ENCODE assay signal across 24 cellular contexts in the genomic region with DNA sequence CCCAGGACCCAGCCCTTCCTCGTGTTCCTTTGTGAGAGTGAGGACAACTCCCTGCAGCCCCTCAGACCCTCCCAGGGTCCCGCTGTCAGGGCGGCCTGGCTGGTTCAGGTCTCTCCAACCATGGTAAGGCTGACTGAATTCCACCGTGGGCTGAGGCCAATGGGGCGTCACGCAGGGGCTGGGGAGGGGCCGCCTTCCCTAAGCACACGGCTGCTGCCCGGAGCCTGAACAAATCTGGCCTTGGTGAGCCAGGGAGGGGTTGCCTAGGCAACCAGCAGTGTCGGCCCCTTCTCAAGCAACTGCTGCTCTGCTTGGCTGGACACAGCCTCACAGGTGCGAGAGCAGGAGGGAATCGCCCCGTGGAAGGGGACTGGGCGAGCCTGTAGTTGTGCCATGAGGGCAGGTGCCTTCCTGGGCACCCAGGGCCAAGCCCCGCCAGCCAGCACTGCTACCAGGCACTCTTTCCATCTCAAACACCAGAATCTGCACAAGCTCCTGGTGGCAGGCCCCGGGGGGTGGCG. TPM values are rescaled to one million over a fixed set of nuclear protein-coding genes. Genes with fewer than 3 reads are reported as not detected.
A peak's percentile ranks its signal among the peaks of the same experiment; 100 is the strongest.
DNase-seq lines count a peak whose midpoint lies in the region; ATAC-seq, FAIRE-seq and TF ChIP-seq lines count a peak whose summit lies in the region.
"Had no signal": no experiment of that assay in that cellular context is flagged by ENCODE, and none has a peak within 500 bp of the region (broad histone marks: within the 10 kb centered on the region; RNA-seq: fewer than 3 reads in every experiment).

No MANE protein-coding gene starts in this region.

- no peak for TF ChIP-seq EP300 in A549 (IDR thresholded peaks at IDR 0.05)

- peaks cover 5% of the 10 kb centered on the region; the same call in 2 of the 3 replicates for H3K9me3 ChIP-seq in A549
- H3K9me3 ChIP-seq: prostate gland had no signal

- H3K27ac Mint-ChIP-seq in neural crest cell (ENCODE audit: unreplicated experiment): no peak overlapping the region
- H3K27ac Mint-ChIP-seq in stimulated activated naive CD8-positive, alpha-beta T cell treated with anti-CD3 and anti-CD28 coated beads, Interleukin-15, amount 100 ng/mL, for 72 hours: no peak overlapping the region
- H3K27ac Mint-ChIP-seq: activated CD4-positive, alpha-beta memory T cell treated with anti-CD3 and anti-CD28 coated beads, Interleukin-2, amount 10 ng/mL, durations not matched to agents 7 days and 5 days; naive thymus-derived CD8-positive, alpha-beta T cell; stimulated activated naive B cell treated with anti-CD40 and anti-IgM and Interleukin-4, amounts not matched to agents 10 μg/mL and 1 μg/mL and 100 μg/mL, for 72 hours had no signal

- H3K4me3 Mint-ChIP-seq in neural crest cell: no peak overlapping the region
- no peak overlapping the region for H3K4me3 Mint-ChIP-seq in stimulated activated naive CD8-positive, alpha-beta T cell treated with anti-CD3 and anti-CD28 coated beads, Interleukin-15, amount 100 ng/mL, for 72 hours
- H3K4me3 Mint-ChIP-seq: activated CD4-positive, alpha-beta memory T cell treated with anti-CD3 and anti-CD28 coated beads, Interleukin-2, amount 10 ng/mL, durations not matched to agents 7 days and 5 days; naive thymus-derived CD8-positive, alpha-beta T cell; stimulated activated naive B cell treated with anti-CD40 and anti-IgM and Interleukin-4, amounts not matched to agents 10 μg/mL and 1 μg/mL and 100 μg/mL, for 72 hours had no signal

- peaks cover 5% of the 10 kb centered on the region for H3K4me1 Mint-ChIP-seq in neural crest cell
- no peaks in the 10 kb centered on the region for H3K4me1 Mint-ChIP-seq in stimulated activated naive CD8-positive, alpha-beta T cell treated with anti-CD3 and anti-CD28 coated beads, Interleukin-15, amount 100 ng/mL, for 72 hours
- H3K4me1 Mint-ChIP-seq: activated CD4-positive, alpha-beta memory T cell treated with anti-CD3 and anti-CD28 coated beads, Interleukin-2, amount 10 ng/mL, durations not matched to agents 7 days and 5 days had no signal

- H3K4me3 ChIP-seq in A549: no peak overlapping the region
- H3K4me3 ChIP-seq: breast epithelium, prostate gland, thoracic aorta had no signal

- TF ChIP-seq CTCF in A549 (IDR thresholded peaks at IDR 0.05) (no peak), neural crest cell (conservative IDR thresholded peaks at IDR 0.05) (no peak)

- FAIRE-seq in A549 (lab: Jason Lieb, UNC): no peak
- FAIRE-seq: endothelial cell of umbilical vein, HTR-8/SVneo, small intestine had no signal

- no peak for TF ChIP-seq RAD21 in A549 (conservative IDR thresholded peaks at IDR 0.05 in 1 of 2, IDR thresholded peaks at IDR 0.05 in 1 of 2)

- ATAC-seq in A549 (peak; percentile 31 to 37; a peak in 4 of 6 replicates), HG02798 (IDR thresholded peaks at IDR 0.05; ENCODE audit: poor library complexity, unreplicated experiment) (no peak), GM19397 (IDR thresholded peaks at IDR 0.05; ENCODE audit: unreplicated experiment) (no peak)
- ATAC-seq in stimulated activated naive CD8-positive, alpha-beta T cell treated with anti-CD3 and anti-CD28 coated beads, Interleukin-15, amount 100 ng/mL, for 72 hours: no peak
- ATAC-seq: left colon; naive thymus-derived CD8-positive, alpha-beta T cell; stimulated activated naive B cell treated with anti-CD40 and anti-IgM and Interleukin-4, amounts not matched to agents 10 μg/mL and 1 μg/mL and 100 μg/mL, for 72 hours had no signal

- H3K27ac ChIP-seq in A549: no peak overlapping the region
- H3K27ac ChIP-seq: breast epithelium, prostate gland, thoracic aorta had no signal

- DNase-seq in A549 (ENCODE audit: low read depth in 1 of 2, low spot score in 1 of 2) (no peak), DMS79 (lab: John Stamatoyannopoulos, UW) (peak; percentile 80), cerebellar cortex (ENCODE audit: low spot score) (peak; percentile 92), neural crest cell (ENCODE audit: low read depth, low spot score) (peak; percentile 42)
- DNase-seq in stimulated activated CD8-positive, alpha-beta memory T cell treated with anti-CD3 and anti-CD28 coated beads, Interleukin-4, amount 100 ng/mL, for 48 hours: no peak
- DNase-seq in stimulated activated naive CD8-positive, alpha-beta T cell treated with anti-CD3 and anti-CD28 coated beads, Interleukin-15, amount 100 ng/mL, for 72 hours: no peak
- DNase-seq: activated CD4-positive, alpha-beta memory T cell treated with anti-CD3 and anti-CD28 coated beads, Interleukin-2, amount 10 ng/mL, durations not matched to agents 7 days and 5 days; activated gamma-delta T cell treated with Interleukin-2 at 50 U/mL for 16 hours; dermis blood vessel endothelial cell; left colon; MV-4-11; NCI-H1930; small intestine; stimulated activated naive B cell treated with anti-CD40 and anti-IgM and Interleukin-4, amounts not matched to agents 10 μg/mL and 1 μg/mL and 100 μg/mL, for 72 hours; T-helper 9 cell had no signal

- peaks cover 45% of the 10 kb centered on the region for H3K27me3 Mint-ChIP-seq in neural crest cell (ENCODE audit: low read depth)
- H3K27me3 Mint-ChIP-seq in stimulated activated naive CD8-positive, alpha-beta T cell treated with anti-CD3 and anti-CD28 coated beads, Interleukin-15, amount 100 ng/mL, for 72 hours: peaks cover 38% of the 10 kb centered on the region

- 67% methylated on average over 16 of the region's 17 CpGs for whole genome bisulfite sequencing in A549 (ENCODE audit: missing lambda C conversion rate)

- CTCF ChIA-PET in A549 (lab: Yijun Ruan, JAX): no interaction called here

- no peak for TF ChIP-seq POLR2A in A549 (IDR thresholded peaks at IDR 0.05; ENCODE audit: low read length)

- H3K4me1 ChIP-seq in A549: no peaks in the 10 kb centered on the region
- H3K4me1 ChIP-seq: breast epithelium, prostate gland had no signal

- H3K9me3 Mint-ChIP-seq in neural crest cell: no peaks in the 10 kb centered on the region
- no peaks in the 10 kb centered on the region for H3K9me3 Mint-ChIP-seq in stimulated activated naive CD8-positive, alpha-beta T cell treated with anti-CD3 and anti-CD28 coated beads, Interleukin-15, amount 100 ng/mL, for 72 hours

- no peaks in the 10 kb centered on the region for H3K36me3 Mint-ChIP-seq in neural crest cell (ENCODE audit: low read depth)
- H3K36me3 Mint-ChIP-seq: naive thymus-derived CD8-positive, alpha-beta T cell; stimulated activated naive B cell treated with anti-CD40 and anti-IgM and Interleukin-4, amounts not matched to agents 10 μg/mL and 1 μg/mL and 100 μg/mL, for 72 hours had no signal

- POLR2A ChIA-PET in A549 (lab: Yijun Ruan, JAX): no interaction called here

- H3K4me2 ChIP-seq in A549: no peak overlapping the region

TF ChIP-seq in A549, 52 proteins besides CTCF, POLR2A, EP300 and RAD21:
- no peak for TF ChIP-seq KDM1A (IDR thresholded peaks at IDR 0.05; ENCODE audit: low read depth)

RNA-seq across cellular contexts. Expression of a gene that starts 37.0 kb away (rescaled TPM):
- polyA plus RNA-seq in A549 (2011; rRNA removed) (0.25 and 0.66 TPM in 2 replicates), A549 (2017; fragmentation: RNase III; extraction: RNeasy Plus Mini Kit Qiagen cat#74134 plus additional on column Dnase treatment) (1.8 to 2.8 TPM (median 2.1 TPM) in 3 replicates)
- polyA plus RNA-seq in A549 (2012; cell fraction: cytosol; rRNA removed): 0.52 and 0.78 TPM in 2 replicates
- 1.3 and 1.8 TPM in 2 replicates for polyA plus RNA-seq in A549 (2012; cell fraction: nucleus; rRNA removed)
- polyA minus RNA-seq in A549 (2011; rRNA and poly(A)+ RNA removed): 0.62 and 1.8 TPM in 2 replicates
- total RNA-seq in neural crest cell: 0.43 and 1.3 TPM in 2 replicates
- total RNA-seq: activated CD4-positive, alpha-beta memory T cell treated with anti-CD3 and anti-CD28 coated beads, Interleukin-2, amount 10 ng/mL, durations not matched to agents 7 days and 5 days; naive thymus-derived CD8-positive, alpha-beta T cell; RPMI7951 had no signal
- polyA plus RNA-seq: naive thymus-derived CD8-positive, alpha-beta T cell had no signal

Comparison
In these comparisons a context has a peak if more than half of its experiments do, and no peak if none do; other contexts are left out.
1. ATAC-seq: peak in A549 (2 of 2); none in HG02798 (single experiment), GM19397 (single experiment) and stimulated activated naive CD8-positive, alpha-beta T cell treated with anti-CD3 and anti-CD28 coated beads, Interleukin-15, amount 100 ng/mL, for 72 hours (single experiment).
2. DNase-seq: peak in DMS79 (single experiment), cerebellar cortex (single experiment) and neural crest cell (single experiment); none in A549 (0 of 2), stimulated activated CD8-positive, alpha-beta memory T cell treated with anti-CD3 and anti-CD28 coated beads, Interleukin-4, amount 100 ng/mL, for 48 hours (single experiment) and stimulated activated naive CD8-positive, alpha-beta T cell treated with anti-CD3 and anti-CD28 coated beads, Interleukin-15, amount 100 ng/mL, for 72 hours (0 of 2).